Comparison of ENCODE assay signal across 1 cellular context in the genomic region with DNA sequence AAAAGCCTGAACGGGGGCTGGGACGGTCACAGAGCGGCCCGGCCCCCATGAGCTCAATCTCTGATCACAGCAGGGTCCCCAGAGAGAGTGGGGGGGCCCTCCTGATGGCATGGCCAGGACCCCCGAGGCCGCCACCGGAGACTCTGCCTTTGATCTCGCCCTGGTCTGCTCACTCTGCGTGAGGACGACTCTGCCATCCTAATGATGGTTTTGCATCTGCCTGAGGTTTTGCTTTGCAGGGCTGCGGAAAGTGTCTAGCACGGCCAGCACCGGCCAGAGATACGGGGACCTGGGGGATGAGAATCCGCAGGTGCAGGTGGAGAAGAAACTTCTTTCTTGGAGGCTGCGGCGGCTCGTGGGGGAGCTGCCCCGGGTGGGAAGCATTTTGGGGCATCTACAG.
TF ChIP-seq lines count a peak whose summit lies in the region.

No MANE protein-coding gene starts in this region.

TF ChIP-seq in H1, 55 proteins besides CTCF, POLR2A, EP300 and RAD21:
- TF ChIP-seq SP2 (IDR thresholded peaks at IDR 0.05; ENCODE audit: low read length): no peak
- TF ChIP-seq CHD2 (IDR thresholded peaks at IDR 0.05; ENCODE audit: low read length): no peak
- TF ChIP-seq KDM1A (IDR thresholded peaks at IDR 0.05; ENCODE audit: borderline replicate concordance, low read length): no peak
- no peak for TF ChIP-seq SUZ12 (IDR thresholded peaks at IDR 0.05; ENCODE audit: low read length)
- no peak for TF ChIP-seq BACH1 (IDR thresholded peaks at IDR 0.05; ENCODE audit: low read length)
- no peak for TF ChIP-seq GABPA (IDR thresholded peaks at IDR 0.05; ENCODE audit: borderline replicate concordance, insufficient read depth, low read length)
- no peak for TF ChIP-seq JUND (IDR thresholded peaks at IDR 0.05; ENCODE audit: low read length)
